Comparison of ENCODE assay signal across 30 cellular contexts in the genomic region with DNA sequence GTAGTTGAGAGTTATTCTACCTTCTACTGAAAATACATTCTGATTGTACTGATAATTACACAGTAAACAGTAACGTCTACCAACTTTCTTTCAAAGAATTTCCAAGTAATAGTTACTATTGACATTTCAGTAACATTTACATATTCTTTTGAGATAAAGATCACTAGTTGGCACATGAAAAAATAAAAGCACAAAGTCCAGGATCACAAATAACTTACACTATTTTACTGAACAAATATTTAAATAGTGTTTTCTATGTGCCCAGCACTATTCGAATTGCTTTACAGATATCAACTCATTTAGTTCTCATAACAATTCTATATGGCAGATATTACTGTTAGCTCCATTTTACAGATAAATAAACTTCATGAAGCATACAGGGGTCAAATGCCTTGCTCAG.
"Had no signal": no experiment of that assay in that cellular context is flagged by ENCODE, and none has a peak within 500 bp of the region (broad histone marks: within the 10 kb centered on the region; RNA-seq: fewer than 3 reads in every experiment).

No MANE protein-coding gene starts in this region.

- H3K9me3 ChIP-seq: adrenal gland, body of pancreas, esophagus squamous epithelium, gastroesophageal sphincter, heart right ventricle had no signal

- H3K4me3 ChIP-seq: adrenal gland, body of pancreas, esophagus squamous epithelium, gastroesophageal sphincter, heart right ventricle had no signal

- H3K36me3 ChIP-seq: adrenal gland, esophagus squamous epithelium, heart right ventricle had no signal

- DNase-seq: activated B cell treated with CpG ODN at 0.5 μM for 24 hours; activated CD4-positive, alpha-beta T cell treated with anti-CD3 and anti-CD28 coated beads for 48 hours; activated CD4-positive, alpha-beta T cell treated with anti-CD3 and anti-CD28 coated beads, Interleukin-2, amount 50 U/mL, for 1 hour; activated CD4-positive, alpha-beta T cell treated with anti-CD3 and anti-CD28 coated beads, Interleukin-2, amount 50 U/mL, for 48 hours; activated CD8-positive, alpha-beta memory T cell treated with anti-CD3 and anti-CD28 coated beads for 24 hours; activated CD8-positive, alpha-beta T cell treated with anti-CD3 and anti-CD28 coated beads for 36 hours; activated effector memory CD4-positive, alpha-beta T cell treated with anti-CD3 and anti-CD28 coated beads, Interleukin-2, amount 50 U/mL, for 16 hours; activated naive CD4-positive, alpha-beta T cell treated with anti-CD3 and anti-CD28 coated beads for 36 hours; activated naive CD8-positive, alpha-beta T cell treated with anti-CD3 and anti-CD28 coated beads for 36 hours; activated naive CD8-positive, alpha-beta T cell treated with anti-CD3 and anti-CD28 coated beads, Interleukin-2, amount 50 U/mL, for 24 hours; activated T-cell treated with anti-CD3 and anti-CD28 coated beads, Interleukin-2, amount 50 U/mL, for 4 hours; adrenal gland; amygdala; aorta; body of pancreas; caudate nucleus; cortex of kidney; dermis blood vessel endothelial cell; effector CD4-positive, alpha-beta T cell; effector memory CD8-positive, alpha-beta T cell; esophagus squamous epithelium; foreskin melanocyte; heart right ventricle; T-helper 17 cell; T1000; WERI-Rb-1 had no signal

- ATAC-seq: activated CD4-positive, CD25-positive, alpha-beta regulatory T cell treated with anti-CD3 and anti-CD28 coated beads, Interleukin-2, amount 50 U/mL, for 24 hours; activated CD8-positive, alpha-beta T cell treated with anti-CD3 and anti-CD28 coated beads for 36 hours; activated naive CD8-positive, alpha-beta T cell treated with anti-CD3 and anti-CD28 coated beads, Interleukin-2, amount 50 U/mL, for 24 hours; activated T-cell treated with anti-CD3 and anti-CD28 coated beads, Interleukin-2, amount 50 U/mL, for 4 hours; body of pancreas; effector memory CD8-positive, alpha-beta T cell; gastroesophageal sphincter; heart right ventricle; T-helper 17 cell had no signal

- H3K27me3 ChIP-seq: adrenal gland, body of pancreas, esophagus squamous epithelium, gastroesophageal sphincter, heart right ventricle had no signal

- FAIRE-seq: endothelial cell of umbilical vein had no signal

- H3K4me1 ChIP-seq: adrenal gland, body of pancreas, esophagus squamous epithelium, gastroesophageal sphincter, heart right ventricle had no signal

- H3K27ac ChIP-seq: adrenal gland, body of pancreas, epithelial cell of prostate, esophagus squamous epithelium, gastroesophageal sphincter, heart right ventricle, WERI-Rb-1 had no signal
